In the genomic region with DNA sequence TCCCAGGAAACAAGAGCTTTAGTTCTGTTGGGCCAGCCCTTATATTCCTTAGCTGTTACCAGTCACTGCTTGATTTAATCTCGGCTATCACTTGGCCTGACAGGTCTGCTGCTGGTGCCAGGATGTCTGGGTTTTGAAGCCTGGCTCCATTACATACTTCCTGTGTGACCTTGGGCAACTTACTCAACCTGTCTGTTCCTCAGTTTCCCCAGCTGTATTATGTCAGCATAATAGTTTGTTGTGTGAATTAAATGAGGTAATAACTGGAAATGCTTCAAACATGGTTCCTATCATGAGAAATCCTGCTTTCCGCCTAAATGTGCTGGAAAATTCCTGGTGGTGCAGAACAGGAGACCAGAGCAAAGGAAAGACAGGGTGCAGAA, we compare ENCODE assay signal across 1 cellular context.
TF ChIP-seq lines count a peak whose summit lies in the region.

No MANE protein-coding gene starts in this region.

TF ChIP-seq in HepG2, 621 proteins besides CTCF, POLR2A, EP300 and RAD21:
- TF ChIP-seq RNF2 (conservative IDR thresholded peaks at IDR 0.05; ENCODE audit: low read depth) = no peak
- TF ChIP-seq, protein P1, sequence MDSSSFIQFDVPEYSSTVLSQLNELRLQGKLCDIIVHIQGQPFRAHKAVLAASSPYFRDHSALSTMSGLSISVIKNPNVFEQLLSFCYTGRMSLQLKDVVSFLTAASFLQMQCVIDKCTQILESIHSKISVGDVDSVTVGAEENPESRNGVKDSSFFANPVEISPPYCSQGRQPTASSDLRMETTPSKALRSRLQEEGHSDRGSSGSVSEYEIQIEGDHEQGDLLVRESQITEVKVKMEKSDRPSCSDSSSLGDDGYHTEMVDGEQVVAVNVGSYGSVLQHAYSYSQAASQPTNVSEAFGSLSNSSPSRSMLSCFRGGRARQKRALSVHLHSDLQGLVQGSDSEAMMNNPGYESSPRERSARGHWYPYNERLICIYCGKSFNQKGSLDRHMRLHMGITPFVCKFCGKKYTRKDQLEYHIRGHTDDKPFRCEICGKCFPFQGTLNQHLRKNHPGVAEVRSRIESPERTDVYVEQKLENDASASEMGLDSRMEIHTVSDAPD (CRISPR knock-in tag; IDR thresholded peaks at IDR 0.05) = 0 out of 2 replicates have a peak, but pooled peaks have one; percentile 37
- no peak for TF ChIP-seq HOXA3 (CRISPR knock-in tag; IDR thresholded peaks at IDR 0.05)
- TF ChIP-seq ZNF768 (CRISPR knock-in tag; IDR thresholded peaks at IDR 0.05) = peak; percentile 75; the same call in 1 of the 2 replicates
- TF ChIP-seq THAP11 (CRISPR knock-in tag; IDR thresholded peaks at IDR 0.05) = no peak; the same call in 1 of the 2 replicates
- TF ChIP-seq CHD4 (IDR thresholded peaks at IDR 0.05; ENCODE audit: borderline replicate concordance, low read length) = peak; percentile 55; the same call in 1 of the 2 replicates
- TF ChIP-seq KMT2B (CRISPR knock-in tag; IDR thresholded peaks at IDR 0.05) = no peak
- no peak for TF ChIP-seq FOXA3 (CRISPR knock-in tag; IDR thresholded peaks at IDR 0.05)
- 0 out of 2 replicates have a peak, but pooled peaks have one; percentile 0 for TF ChIP-seq ZNF501 (CRISPR knock-in tag; IDR thresholded peaks at IDR 0.05)
- peak; percentile 36 for TF ChIP-seq ZMYM3 (CRISPR knock-in tag; IDR thresholded peaks at IDR 0.05)
- no peak for TF ChIP-seq FOXA1 (IDR thresholded peaks at IDR 0.05)
- no peak for TF ChIP-seq FOXA1 (CRISPR knock-in tag; IDR thresholded peaks at IDR 0.05)
- TF ChIP-seq CREM (IDR thresholded peaks at IDR 0.05) = no peak
- TF ChIP-seq CREM (CRISPR knock-in tag; IDR thresholded peaks at IDR 0.05) = no peak
- TF ChIP-seq PAX8 (CRISPR knock-in tag; IDR thresholded peaks at IDR 0.05; ENCODE audit: borderline replicate concordance) = no peak
- TF ChIP-seq ZNF652 (CRISPR knock-in tag; IDR thresholded peaks at IDR 0.05; ENCODE audit: borderline replicate concordance, low read depth) = no peak
- 0 out of 2 replicates have a peak, but pooled peaks have one; percentile 7 for TF ChIP-seq SMAD3 (CRISPR knock-in tag; IDR thresholded peaks at IDR 0.05)
- no peak for TF ChIP-seq ZBTB7A (CRISPR knock-in tag; IDR thresholded peaks at IDR 0.05)
- no peak for TF ChIP-seq CCAR2 (optimal IDR thresholded peaks at IDR 0.05; ENCODE audit: low read depth, low read length)
- TF ChIP-seq, protein P2, sequence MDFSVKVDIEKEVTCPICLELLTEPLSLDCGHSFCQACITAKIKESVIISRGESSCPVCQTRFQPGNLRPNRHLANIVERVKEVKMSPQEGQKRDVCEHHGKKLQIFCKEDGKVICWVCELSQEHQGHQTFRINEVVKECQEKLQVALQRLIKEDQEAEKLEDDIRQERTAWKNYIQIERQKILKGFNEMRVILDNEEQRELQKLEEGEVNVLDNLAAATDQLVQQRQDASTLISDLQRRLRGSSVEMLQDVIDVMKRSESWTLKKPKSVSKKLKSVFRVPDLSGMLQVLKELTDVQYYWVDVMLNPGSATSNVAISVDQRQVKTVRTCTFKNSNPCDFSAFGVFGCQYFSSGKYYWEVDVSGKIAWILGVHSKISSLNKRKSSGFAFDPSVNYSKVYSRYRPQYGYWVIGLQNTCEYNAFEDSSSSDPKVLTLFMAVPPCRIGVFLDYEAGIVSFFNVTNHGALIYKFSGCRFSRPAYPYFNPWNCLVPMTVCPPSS (IDR thresholded peaks at IDR 0.05) = no peak
- no peak for TF ChIP-seq HMG20B (CRISPR knock-in tag; conservative IDR thresholded peaks at IDR 0.05)
- TF ChIP-seq SAP130 (CRISPR knock-in tag; IDR thresholded peaks at IDR 0.05; ENCODE audit: low read depth) = no peak
- TF ChIP-seq, protein P3, sequence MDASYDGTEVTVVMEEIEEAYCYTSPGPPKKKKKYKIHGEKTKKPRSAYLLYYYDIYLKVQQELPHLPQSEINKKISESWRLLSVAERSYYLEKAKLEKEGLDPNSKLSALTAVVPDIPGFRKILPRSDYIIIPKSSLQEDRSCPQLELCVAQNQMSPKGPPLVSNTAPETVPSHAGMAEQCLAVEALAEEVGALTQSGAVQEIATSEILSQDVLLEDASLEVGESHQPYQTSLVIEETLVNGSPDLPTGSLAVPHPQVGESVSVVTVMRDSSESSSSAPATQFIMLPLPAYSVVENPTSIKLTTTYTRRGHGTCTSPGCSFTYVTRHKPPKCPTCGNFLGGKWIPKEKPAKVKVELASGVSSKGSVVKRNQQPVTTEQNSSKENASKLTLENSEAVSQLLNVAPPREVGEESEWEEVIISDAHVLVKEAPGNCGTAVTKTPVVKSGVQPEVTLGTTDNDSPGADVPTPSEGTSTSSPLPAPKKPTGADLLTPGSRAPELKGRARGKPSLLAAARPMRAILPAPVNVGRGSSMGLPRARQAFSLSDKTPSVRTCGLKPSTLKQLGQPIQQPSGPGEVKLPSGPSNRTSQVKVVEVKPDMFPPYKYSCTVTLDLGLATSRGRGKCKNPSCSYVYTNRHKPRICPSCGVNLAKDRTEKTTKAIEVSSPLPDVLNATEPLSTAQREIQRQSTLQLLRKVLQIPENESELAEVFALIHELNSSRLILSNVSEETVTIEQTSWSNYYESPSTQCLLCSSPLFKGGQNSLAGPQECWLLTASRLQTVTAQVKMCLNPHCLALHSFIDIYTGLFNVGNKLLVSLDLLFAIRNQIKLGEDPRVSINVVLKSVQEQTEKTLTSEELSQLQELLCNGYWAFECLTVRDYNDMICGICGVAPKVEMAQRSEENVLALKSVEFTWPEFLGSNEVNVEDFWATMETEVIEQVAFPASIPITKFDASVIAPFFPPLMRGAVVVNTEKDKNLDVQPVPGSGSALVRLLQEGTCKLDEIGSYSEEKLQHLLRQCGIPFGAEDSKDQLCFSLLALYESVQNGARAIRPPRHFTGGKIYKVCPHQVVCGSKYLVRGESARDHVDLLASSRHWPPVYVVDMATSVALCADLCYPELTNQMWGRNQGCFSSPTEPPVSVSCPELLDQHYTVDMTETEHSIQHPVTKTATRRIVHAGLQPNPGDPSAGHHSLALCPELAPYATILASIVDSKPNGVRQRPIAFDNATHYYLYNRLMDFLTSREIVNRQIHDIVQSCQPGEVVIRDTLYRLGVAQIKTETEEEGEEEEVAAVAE (CRISPR knock-in tag; IDR thresholded peaks at IDR 0.05; ENCODE audit: borderline replicate concordance) = no peak
- no peak for TF ChIP-seq SMAD1 (CRISPR knock-in tag; IDR thresholded peaks at IDR 0.05; ENCODE audit: borderline replicate concordance, low read depth)
- TF ChIP-seq ZFP36 (IDR thresholded peaks at IDR 0.05; ENCODE audit: borderline replicate concordance, low read depth, low read length, partially characterized antibody) = no peak
- TF ChIP-seq PITX1 (CRISPR knock-in tag; IDR thresholded peaks at IDR 0.05) = no peak
